Comparison of ENCODE assay signal across 8 cellular contexts in the genomic region with DNA sequence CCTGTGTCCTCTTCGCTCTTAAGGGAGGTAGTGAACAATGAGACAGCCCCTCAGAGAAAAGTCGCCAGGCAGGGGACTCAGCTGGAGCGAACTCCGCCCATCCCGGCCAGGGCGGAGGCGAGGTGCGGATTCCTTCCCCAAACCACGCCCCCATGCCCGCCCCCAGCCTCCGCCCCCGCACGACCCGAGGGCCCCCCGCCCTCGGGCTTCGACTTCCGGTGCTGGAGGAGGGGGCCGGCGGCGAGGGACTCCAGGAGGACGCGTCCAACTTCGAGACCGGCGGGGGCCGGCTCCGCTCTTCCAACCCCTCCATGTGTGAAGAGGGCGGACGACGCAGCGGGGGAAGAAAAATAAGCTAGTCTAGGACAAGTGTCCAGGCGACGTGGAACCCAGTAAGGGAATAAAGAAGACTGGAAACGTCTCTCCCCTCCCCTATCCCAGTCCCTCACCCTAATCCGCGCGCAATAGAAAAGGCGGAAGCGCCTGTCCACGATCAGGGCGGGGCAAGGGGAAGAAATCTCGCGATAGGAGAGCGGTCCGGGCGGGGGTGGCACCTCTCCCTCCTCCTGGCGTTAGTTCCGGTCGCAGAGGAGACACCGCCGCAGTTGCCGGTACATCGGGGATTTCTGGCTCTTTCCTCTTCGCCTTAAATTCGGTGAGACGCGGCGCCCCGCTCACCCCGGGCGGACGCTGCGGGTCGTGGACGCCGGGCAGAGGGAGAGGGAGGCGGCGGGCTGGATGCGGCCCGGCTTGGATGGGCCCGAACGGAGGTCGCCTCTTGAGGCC. TPM values are rescaled to one million over a fixed set of nuclear protein-coding genes. Genes with fewer than 3 reads are reported as not detected.
DNase-seq lines count a peak whose midpoint lies in the region; ATAC-seq and TF ChIP-seq lines count a peak whose summit lies in the region.

A gene (plus strand): TSS at position 575 of the 786 bp plus-strand sequence. CDS start 1,308 bp downstream, outside the sequence.

- H3K4me1 Mint-ChIP-seq in dendritic cell treated with granulocyte-macrophage colony-stimulating factor and Interleukin-4, amounts not matched to agents 40 ng/mL and 50 ng/mL, for 4 days (ENCODE audit: low read depth) = peaks cover 52% of the 10 kb centered on the region

- peak within 1 kb of the TSS; percentile 97 for H3K4me3 Mint-ChIP-seq in dendritic cell treated with granulocyte-macrophage colony-stimulating factor and Interleukin-4, amounts not matched to agents 40 ng/mL and 50 ng/mL, for 4 days

- peaks cover 0 to 32% of the 10 kb centered on the region in 2 donors for H3K36me3 ChIP-seq in left lung

- H3K9me3 Mint-ChIP-seq in dendritic cell treated with granulocyte-macrophage colony-stimulating factor and Interleukin-4, amounts not matched to agents 40 ng/mL and 50 ng/mL, for 4 days = no peaks in the 10 kb centered on the region

- peak within 1 kb of the TSS; percentile 98 to 100 for H3K27ac ChIP-seq in left lung

- TF ChIP-seq CTCF in left lung (IDR thresholded peaks at IDR 0.05) = no peak

- peak within 1 kb of the TSS; percentile 94 to 98 for H3K4me3 ChIP-seq in left lung

- H3K27me3 ChIP-seq in left lung = no peaks in the 10 kb centered on the region

- peaks cover 5 to 44% of the 10 kb centered on the region in 2 donors for H3K4me1 ChIP-seq in left lung

- DNase-seq in C1 segment of cervical spinal cord (lab: John Stamatoyannopoulos, UW) (peak; percentile 87 to 100 (median 98)), NCI-H748 treated with DMSO at 0.1 percent for 48 hours (lab: John Stamatoyannopoulos, UW) (peak; percentile 95), left lung (peak; percentile 97)
- DNase-seq in activated CD4-positive, alpha-beta T cell treated with anti-CD3 and anti-CD28 coated beads, Interleukin-2, amount 50 U/mL, for 24 hours (ENCODE audit: low read depth in 1 of 2, low spot score in 1 of 2) = peak; percentile 89 to 95
- peak; percentile 91 to 95 for DNase-seq in stimulated activated CD4-positive, alpha-beta T cell treated with anti-CD3 and anti-CD28 coated beads, Interleukin-2, amount 100 ng/mL, for 48 hours

- intact Hi-C loops in dendritic cell treated with granulocyte-macrophage colony-stimulating factor and Interleukin-4, amounts not matched to agents 40 ng/mL and 50 ng/mL, for 4 days (cut with micrococcal nuclease) = loop anchor here (1.0 to 5.0 kb wide), 6 partner anchors 53 to 854 kb away; a partner anchor contains a TSS
- intact Hi-C loops in left lung (cut with DNase I) = loop anchor here in 1 of 2 donors (10.0 kb wide), 1 partner anchor 97 kb away; no protein-coding TSS in a partner anchor

- H3K9me3 ChIP-seq in left lung = no peaks in the 10 kb centered on the region

- peak within 1 kb of the TSS; percentile 99 for H3K27ac Mint-ChIP-seq in dendritic cell treated with granulocyte-macrophage colony-stimulating factor and Interleukin-4, amounts not matched to agents 40 ng/mL and 50 ng/mL, for 4 days

- ATAC-seq in GM19372 (IDR thresholded peaks at IDR 0.05; ENCODE audit: low read depth, unreplicated experiment) = peak; percentile 69
- peak; percentile 46 for ATAC-seq in HG03558 (IDR thresholded peaks at IDR 0.05; ENCODE audit: extremely low read depth, unreplicated experiment)
- ATAC-seq in left lung = peak; percentile 91

- H3K27me3 Mint-ChIP-seq in dendritic cell treated with granulocyte-macrophage colony-stimulating factor and Interleukin-4, amounts not matched to agents 40 ng/mL and 50 ng/mL, for 4 days = no peaks in the 10 kb centered on the region

- H3K36me3 Mint-ChIP-seq in dendritic cell treated with granulocyte-macrophage colony-stimulating factor and Interleukin-4, amounts not matched to agents 40 ng/mL and 50 ng/mL, for 4 days (ENCODE audit: low read depth) = peaks cover 44% of the 10 kb centered on the region

RNA-seq across cellular contexts. Expression of the gene that starts here (rescaled TPM):
- total RNA-seq in left lung = 100 to 1,000 TPM; 211 TPM

Comparison
In these comparisons a context has a peak if more than half of its experiments do, and no peak if none do; other contexts are left out.
1. Peak in every context shown above with its lines: DNase-seq, ATAC-seq, H3K4me3 ChIP-seq and H3K27ac ChIP-seq.